Comparison of ENCODE assay signal across 24 cellular contexts in the genomic region with DNA sequence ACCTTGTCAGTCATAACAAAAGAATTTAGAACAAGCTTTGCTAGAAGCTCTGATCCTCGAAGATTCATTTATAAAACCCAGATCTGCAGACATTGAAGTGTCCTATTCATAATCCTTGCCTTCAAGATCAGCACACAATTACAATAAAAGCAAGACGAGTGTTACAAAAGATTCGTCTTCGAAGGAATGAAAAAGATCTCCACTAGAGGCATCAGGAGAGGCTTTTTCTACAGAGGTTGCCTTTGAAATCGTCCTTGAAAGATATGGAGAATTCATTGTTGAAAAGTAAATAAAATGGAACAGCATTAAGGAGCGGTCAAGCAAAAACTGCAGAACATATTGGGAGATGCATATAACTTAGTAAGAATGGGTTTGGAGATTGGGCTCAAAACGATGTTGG.
"Had no signal": no experiment of that assay in that cellular context is flagged by ENCODE, and none has a peak within 500 bp of the region (broad histone marks: within the 10 kb centered on the region; RNA-seq: fewer than 3 reads in every experiment).

No MANE protein-coding gene starts in this region.

- H3K27ac Mint-ChIP-seq: mesothelial cell of epicardium; naive B cell; natural killer cell; nephron progenitor cell; progenitor cell of endocrine pancreas; stimulated activated memory B cell treated with anti-CD40 and anti-IgM and Interleukin-4, amounts not matched to agents 10 μg/mL and 1 μg/mL and 100 μg/mL, for 72 hours; stimulated activated naive CD8-positive, alpha-beta T cell treated with anti-CD3 and anti-CD28 coated beads, Interleukin-15, amount 100 ng/mL, for 72 hours had no signal

- H3K27me3 Mint-ChIP-seq: naive B cell; progenitor cell of endocrine pancreas; stimulated activated memory B cell treated with anti-CD40 and anti-IgM and Interleukin-4, amounts not matched to agents 10 μg/mL and 1 μg/mL and 100 μg/mL, for 72 hours; stimulated activated naive CD8-positive, alpha-beta T cell treated with anti-CD3 and anti-CD28 coated beads, Interleukin-15, amount 100 ng/mL, for 72 hours had no signal

- H3K4me2 ChIP-seq: smooth muscle cell had no signal

- H3K9me3 Mint-ChIP-seq: nephron progenitor cell had no signal

- H3K4me3 Mint-ChIP-seq: mesothelial cell of epicardium; naive B cell; natural killer cell; nephron progenitor cell; stimulated activated memory B cell treated with anti-CD40 and anti-IgM and Interleukin-4, amounts not matched to agents 10 μg/mL and 1 μg/mL and 100 μg/mL, for 72 hours; stimulated activated naive CD8-positive, alpha-beta T cell treated with anti-CD3 and anti-CD28 coated beads, Interleukin-15, amount 100 ng/mL, for 72 hours had no signal

- H3K9me3 ChIP-seq: left ventricle myocardium inferior, ovary, right atrium auricular region, right lobe of liver, tibial nerve, upper lobe of left lung, vagina had no signal

- DNase-seq: islet precursor cell; left ventricle myocardium inferior; mesendoderm; naive B cell; natural killer cell; nephron progenitor cell; ovary; right lobe of liver; stimulated activated CD4-positive, alpha-beta T cell treated with anti-CD3 and anti-CD28 coated beads, Interleukin-1b, Interleukin-23, amount 100 ng/mL, for 48 hours; stimulated activated CD4-positive, alpha-beta T cell treated with anti-CD3 and anti-CD28 coated beads, Interleukin-2, amount 100 ng/mL, for 48 hours; stimulated activated CD4-positive, alpha-beta T cell treated with anti-CD3 and anti-CD28 coated beads, Interleukin-4, amount 100 ng/mL, for 4 hours; stimulated activated CD8-positive, alpha-beta memory T cell treated with anti-CD3 and anti-CD28 coated beads, Interleukin-4, amount 100 ng/mL, for 48 hours; stimulated activated naive CD4-positive, alpha-beta T cell treated with Interleukin-2 at 50 U/mL for 16 hours; stimulated activated naive CD8-positive, alpha-beta T cell treated with anti-CD3 and anti-CD28 coated beads, Interleukin-15, amount 100 ng/mL, for 72 hours; substantia nigra; upper lobe of left lung had no signal

- ATAC-seq: natural killer cell; right lobe of liver; stimulated activated memory B cell treated with anti-CD40 and anti-IgM and Interleukin-4, amounts not matched to agents 10 μg/mL and 1 μg/mL and 100 μg/mL, for 72 hours; stimulated activated naive CD8-positive, alpha-beta T cell treated with anti-CD3 and anti-CD28 coated beads, Interleukin-15, amount 100 ng/mL, for 72 hours had no signal

- H3K36me3 Mint-ChIP-seq: mesothelial cell of epicardium; naive B cell; natural killer cell; stimulated activated memory B cell treated with anti-CD40 and anti-IgM and Interleukin-4, amounts not matched to agents 10 μg/mL and 1 μg/mL and 100 μg/mL, for 72 hours had no signal

- H3K4me1 Mint-ChIP-seq: naive B cell; natural killer cell; stimulated activated memory B cell treated with anti-CD40 and anti-IgM and Interleukin-4, amounts not matched to agents 10 μg/mL and 1 μg/mL and 100 μg/mL, for 72 hours; stimulated activated naive CD8-positive, alpha-beta T cell treated with anti-CD3 and anti-CD28 coated beads, Interleukin-15, amount 100 ng/mL, for 72 hours had no signal

- H3K4me3 ChIP-seq: left ventricle myocardium inferior, lung, ovary, right atrium auricular region, right lobe of liver, smooth muscle cell, tibial nerve, upper lobe of left lung, vagina had no signal

- H3K27me3 ChIP-seq: ovary, right atrium auricular region, right lobe of liver, tibial nerve, upper lobe of left lung, vagina had no signal

- H3K27ac ChIP-seq: left ventricle myocardium inferior, ovary, right atrium auricular region, right lobe of liver, tibial nerve, upper lobe of left lung, vagina had no signal

- H3K36me3 ChIP-seq: left ventricle myocardium inferior, ovary, right atrium auricular region, right lobe of liver, tibial nerve, upper lobe of left lung, vagina had no signal

- H3K4me1 ChIP-seq: right atrium auricular region, right lobe of liver, tibial nerve, upper lobe of left lung, vagina had no signal
